Comparison of ENCODE assay signal across 33 cellular contexts in genomic region chr5:168030911-168031310, GRCh38.
"Had no signal": no experiment of that assay in that cellular context is flagged by ENCODE, and none has a peak within 500 bp of the region (broad histone marks: within the 10 kb centered on the region; RNA-seq: fewer than 3 reads in every experiment).

No MANE protein-coding gene starts in this region.

- H3K4me1 Mint-ChIP-seq: activated B cell treated with CpG ODN at 0.5 μM for 24 hours; activated CD4-positive, alpha-beta T cell treated with anti-CD3 and anti-CD28 coated beads, Interleukin-2, amount 10 ng/mL, durations not matched to agents 24 days and 14 days; activated naive CD8-positive, alpha-beta T cell treated with anti-CD3 and anti-CD28 coated beads for 36 hours; activated T-helper 17 cell treated with anti-CD3 and anti-CD28 coated beads, Interleukin-2, amount 50 U/mL, for 72 hours had no signal

- H3K9me3 Mint-ChIP-seq: activated B cell treated with CpG ODN at 0.5 μM for 24 hours; activated CD4-positive, alpha-beta T cell treated with anti-CD3 and anti-CD28 coated beads, Interleukin-2, amount 10 ng/mL, durations not matched to agents 24 days and 14 days; activated CD8-positive, alpha-beta T cell treated with anti-CD3 and anti-CD28 coated beads for 36 hours; activated naive CD4-positive, alpha-beta T cell treated with anti-CD3 and anti-CD28 coated beads for 36 hours; activated naive CD8-positive, alpha-beta T cell treated with anti-CD3 and anti-CD28 coated beads for 36 hours; activated T-cell treated with anti-CD3 and anti-CD28 coated beads, Interleukin-2, amount 50 U/mL, for 4 hours; activated T-helper 1 cell treated with anti-CD3 and anti-CD28 coated beads, Interleukin-12 subunit alpha, Interleukin-12 subunit beta, Interleukin-2, Interleukin-4 antibody, amounts not matched to agents 30 ng/mL and 10 ng/mL and 1 ng/mL, durations not matched to agents 14 hours and 24 hours and 36 hours; T-helper 1 cell treated with Interleukin-12 subunit alpha and Interleukin-12 subunit beta and Interleukin-4 antibody, amounts not matched to agents 30 μg/mL and 1 μg/mL, for 36 hours; T-helper 2 cell treated with Interferon-gamma antibody and Interleukin-4, amounts not matched to agents 5 μg/mL and 100 μg/mL, for 36 hours had no signal

- H3K27ac Mint-ChIP-seq: activated B cell treated with CpG ODN at 0.5 μM for 24 hours; activated CD4-positive, alpha-beta memory T cell treated with anti-CD3 and anti-CD28 coated beads for 36 hours; activated CD4-positive, alpha-beta T cell treated with anti-CD3 and anti-CD28 coated beads, Interleukin-2, amount 10 ng/mL, durations not matched to agents 24 days and 14 days; activated CD8-positive, alpha-beta T cell treated with anti-CD3 and anti-CD28 coated beads for 36 hours; activated naive CD4-positive, alpha-beta T cell treated with anti-CD3 and anti-CD28 coated beads for 36 hours; activated naive CD4-positive, alpha-beta T cell treated with anti-CD3 and anti-CD28 coated beads, Interleukin-2, amount 50 U/mL, for 72 hours; activated naive CD8-positive, alpha-beta T cell treated with anti-CD3 and anti-CD28 coated beads for 36 hours; activated T-cell treated with anti-CD3 and anti-CD28 coated beads, Interleukin-2, amount 50 U/mL, for 72 hours; activated T-helper 1 cell treated with anti-CD3 and anti-CD28 coated beads, Interleukin-12 subunit alpha, Interleukin-12 subunit beta, Interleukin-2, Interleukin-4 antibody, amounts not matched to agents 30 ng/mL and 10 ng/mL and 1 ng/mL, durations not matched to agents 14 hours and 24 hours and 36 hours; activated T-helper 17 cell treated with anti-CD3 and anti-CD28 coated beads, Interleukin-2, amount 50 U/mL, for 72 hours; T-helper 1 cell treated with Interleukin-12 subunit alpha and Interleukin-12 subunit beta and Interleukin-4 antibody, amounts not matched to agents 30 μg/mL and 1 μg/mL, for 36 hours; T-helper 2 cell treated with Interferon-gamma antibody and Interleukin-4, amounts not matched to agents 5 μg/mL and 100 μg/mL, for 36 hours had no signal

- H3K27me3 Mint-ChIP-seq: activated B cell treated with CpG ODN at 0.5 μM for 24 hours; activated CD4-positive, alpha-beta memory T cell treated with anti-CD3 and anti-CD28 coated beads for 36 hours; activated CD4-positive, alpha-beta T cell treated with anti-CD3 and anti-CD28 coated beads, Interleukin-2, amount 10 ng/mL, durations not matched to agents 24 days and 14 days; activated CD8-positive, alpha-beta T cell treated with anti-CD3 and anti-CD28 coated beads for 36 hours had no signal

- H3K36me3 Mint-ChIP-seq: activated CD4-positive, alpha-beta memory T cell treated with anti-CD3 and anti-CD28 coated beads for 36 hours; activated naive CD4-positive, alpha-beta T cell treated with anti-CD3 and anti-CD28 coated beads, Interleukin-2, amount 50 U/mL, for 72 hours; activated naive CD8-positive, alpha-beta T cell treated with anti-CD3 and anti-CD28 coated beads for 36 hours had no signal

- H3K4me3 Mint-ChIP-seq: activated B cell treated with CpG ODN at 0.5 μM for 24 hours; activated CD4-positive, alpha-beta memory T cell treated with anti-CD3 and anti-CD28 coated beads for 36 hours; activated CD4-positive, alpha-beta T cell treated with anti-CD3 and anti-CD28 coated beads, Interleukin-2, amount 10 ng/mL, durations not matched to agents 24 days and 14 days; activated CD8-positive, alpha-beta T cell treated with anti-CD3 and anti-CD28 coated beads for 36 hours; activated naive CD4-positive, alpha-beta T cell treated with anti-CD3 and anti-CD28 coated beads for 36 hours; activated naive CD8-positive, alpha-beta T cell treated with anti-CD3 and anti-CD28 coated beads for 36 hours; activated T-cell treated with anti-CD3 and anti-CD28 coated beads, Interleukin-2, amount 50 U/mL, for 4 hours; activated T-cell treated with anti-CD3 and anti-CD28 coated beads, Interleukin-2, amount 50 U/mL, for 72 hours; activated T-helper 1 cell treated with anti-CD3 and anti-CD28 coated beads, Interleukin-12 subunit alpha, Interleukin-12 subunit beta, Interleukin-2, Interleukin-4 antibody, amounts not matched to agents 30 ng/mL and 10 ng/mL and 1 ng/mL, durations not matched to agents 14 hours and 24 hours and 36 hours; activated T-helper 17 cell treated with anti-CD3 and anti-CD28 coated beads, Interleukin-2, amount 50 U/mL, for 72 hours; T-helper 1 cell treated with Interleukin-12 subunit alpha and Interleukin-12 subunit beta and Interleukin-4 antibody, amounts not matched to agents 30 μg/mL and 1 μg/mL, for 36 hours; T-helper 2 cell treated with Interferon-gamma antibody and Interleukin-4, amounts not matched to agents 5 μg/mL and 100 μg/mL, for 36 hours had no signal

- ATAC-seq: activated CD8-positive, alpha-beta T cell treated with anti-CD3 and anti-CD28 coated beads for 36 hours; activated naive CD4-positive, alpha-beta T cell treated with anti-CD3 and anti-CD28 coated beads, Interleukin-2, amount 50 U/mL, for 72 hours; activated T-cell treated with anti-CD3 and anti-CD28 coated beads, Interleukin-2, amount 50 U/mL, for 4 hours; activated T-cell treated with anti-CD3 and anti-CD28 coated beads, Interleukin-2, amount 50 U/mL, for 72 hours; activated T-helper 17 cell treated with anti-CD3 and anti-CD28 coated beads, Interleukin-2, amount 50 U/mL, for 72 hours; body of pancreas had no signal

- DNase-seq: activated B cell treated with CpG ODN at 0.5 μM for 24 hours; activated CD4-positive, alpha-beta memory T cell treated with anti-CD3 and anti-CD28 coated beads for 36 hours; activated CD4-positive, alpha-beta T cell treated with anti-CD3 and anti-CD28 coated beads for 4 hours; activated CD4-positive, alpha-beta T cell treated with anti-CD3 and anti-CD28 coated beads, Interleukin-2, amount 10 ng/mL, durations not matched to agents 24 days and 14 days; activated CD4-positive, alpha-beta T cell treated with anti-CD3 and anti-CD28 coated beads, Interleukin-2, amount 50 U/mL, for 1 hour; activated CD4-positive, alpha-beta T cell treated with anti-CD3 and anti-CD28 coated beads, Interleukin-2, amount 50 U/mL, for 4 hours; activated CD4-positive, CD25-positive, alpha-beta regulatory T cell treated with anti-CD3 and anti-CD28 coated beads, Interleukin-2, amount 50 U/mL, for 72 hours; activated CD8-positive, alpha-beta memory T cell treated with anti-CD3 and anti-CD28 coated beads, Interleukin-2, amount 50 U/mL, for 4 hours; activated CD8-positive, alpha-beta T cell treated with anti-CD3 and anti-CD28 coated beads for 36 hours; activated effector memory CD4-positive, alpha-beta T cell treated with anti-CD3 and anti-CD28 coated beads, Interleukin-2, amount 50 U/mL, for 16 hours; activated gamma-delta T cell treated with Interleukin-2 at 50 U/mL for 16 hours; activated naive CD4-positive, alpha-beta T cell; activated naive CD4-positive, alpha-beta T cell treated with anti-CD3 and anti-CD28 coated beads for 36 hours; activated naive CD4-positive, alpha-beta T cell treated with anti-CD3 and anti-CD28 coated beads, Interleukin-2, amount 50 U/mL, for 16 hours; activated naive CD8-positive, alpha-beta T cell treated with anti-CD3 and anti-CD28 coated beads for 36 hours; activated T-cell treated with anti-CD3 and anti-CD28 coated beads for 4 hours; activated T-cell treated with anti-CD3 and anti-CD28 coated beads, Interleukin-2, amount 50 U/mL, for 1 hour; activated T-cell treated with anti-CD3 and anti-CD28 coated beads, Interleukin-2, amount 50 U/mL, for 4 hours; activated T-cell treated with anti-CD3 and anti-CD28 coated beads, Interleukin-2, amount 50 U/mL, for 72 hours; adrenal gland; amniotic stem cell; aorta; body of pancreas; brain microvascular endothelial cell; central memory CD4-positive, alpha-beta T cell; T-helper 1 cell; T-helper 2 cell; T-helper 9 cell had no signal
